Comparison of ENCODE assay signal across 1 cellular context in genomic region chr19:21430674-21431073, GRCh38.
TF ChIP-seq lines count a peak whose summit lies in the region.

No MANE protein-coding gene starts in this region.

TF ChIP-seq in K562, 482 proteins besides CTCF, POLR2A, EP300 and RAD21 (continued from another document):
- TF ChIP-seq PBX2 (CRISPR knock-in tag; IDR thresholded peaks at IDR 0.05; ENCODE audit: low read depth) (no peak), PBX2 (tag; conservative IDR thresholded peaks at IDR 0.05; ENCODE audit: low read depth) (0 out of 2 replicates have a peak, but pooled peaks have one; percentile 29), ZNF232 (CRISPR knock-in tag; IDR thresholded peaks at IDR 0.05) (no peak), ZNF407 (IDR thresholded peaks at IDR 0.05; ENCODE audit: low read depth) (no peak), ZNF384 (IDR thresholded peaks at IDR 0.05; ENCODE audit: low read depth, low read length) (no peak), TCF15 (CRISPR knock-in tag; IDR thresholded peaks at IDR 0.05) (no peak), MAFF (IDR thresholded peaks at IDR 0.05; ENCODE audit: low read length) (peak; percentile 75), MXD1 (CRISPR knock-in tag; IDR thresholded peaks at IDR 0.05; ENCODE audit: borderline replicate concordance, poor library complexity, severe bottlenecking) (no peak), ZFP91 (CRISPR knock-in tag; IDR thresholded peaks at IDR 0.05) (no peak), E2F1 (CRISPR knock-in tag; IDR thresholded peaks at IDR 0.05) (no peak), TCF7 (IDR thresholded peaks at IDR 0.05; ENCODE audit: borderline replicate concordance) (no peak), ZNF445 (CRISPR knock-in tag; IDR thresholded peaks at IDR 0.05; ENCODE audit: low read depth) (no peak), HDAC8 (tag; IDR thresholded peaks at IDR 0.05) (no peak), TRIM24 (IDR thresholded peaks at IDR 0.05) (no peak), NRF1 (conservative IDR thresholded peaks at IDR 0.05 in 1 of 2, IDR thresholded peaks at IDR 0.05 in 1 of 2) (no peak), ZNF316 (IDR thresholded peaks at IDR 0.05) (peak; percentile 81), E2F5 (CRISPR knock-in tag; IDR thresholded peaks at IDR 0.05) (no peak), SFPQ (IDR thresholded peaks at IDR 0.05; ENCODE audit: low read depth, low read length) (no peak), TAF15 (IDR thresholded peaks at IDR 0.05; ENCODE audit: low read depth, low read length) (no peak), NFE2 (IDR thresholded peaks at IDR 0.05; ENCODE audit: low read depth) (0 out of 2 replicates have a peak, but pooled peaks have one; percentile 33), MEIS2 (IDR thresholded peaks at IDR 0.05; ENCODE audit: partially characterized antibody) (peak; percentile 83), ZNF717 (CRISPR knock-in tag; IDR thresholded peaks at IDR 0.05) (no peak), PKNOX1 (IDR thresholded peaks at IDR 0.05) (peak; percentile 40), GMEB1 (CRISPR knock-in tag; IDR thresholded peaks at IDR 0.05) (no peak), COPS2 (conservative IDR thresholded peaks at IDR 0.05) (no peak), GATA2 (CRISPR knock-in tag; IDR thresholded peaks at IDR 0.05) (no peak)
